1 cellular context compared by ENCODE assay signal in the genomic region with DNA sequence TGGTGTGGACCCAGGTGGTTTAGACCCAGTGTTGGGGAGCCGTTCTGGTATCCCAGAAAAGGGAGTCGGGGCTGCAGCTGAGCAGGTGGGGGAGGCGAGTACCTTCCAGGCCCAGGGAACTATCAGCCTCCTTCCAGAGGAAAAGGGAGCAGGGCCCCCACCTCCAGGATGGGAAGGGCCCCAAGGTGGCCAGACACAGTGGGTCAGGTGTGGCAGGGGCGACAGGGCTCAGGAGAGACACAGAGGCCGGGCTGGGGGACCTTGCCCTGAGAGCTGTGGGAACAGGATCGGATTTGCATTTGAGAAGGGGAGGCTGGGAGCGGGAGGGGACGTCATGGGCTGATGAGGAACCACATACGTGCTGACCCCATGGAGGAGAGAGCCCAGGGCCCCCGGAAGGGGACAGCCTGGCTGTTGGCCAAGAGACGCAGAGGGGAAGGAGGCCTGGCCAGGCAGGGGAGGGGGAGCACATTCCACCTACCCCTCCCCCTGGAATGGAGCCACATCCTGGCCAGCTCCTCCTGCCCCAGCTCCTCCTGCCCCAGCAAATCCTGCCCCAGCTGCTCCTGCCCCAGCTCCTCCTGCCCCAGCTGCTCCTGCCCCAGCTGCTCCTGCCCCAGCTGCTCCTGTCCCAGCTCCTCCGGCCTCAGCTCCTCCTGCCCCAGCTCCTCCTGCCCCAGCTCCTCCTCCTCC.
TF ChIP-seq lines count a peak whose summit lies in the region.

No MANE protein-coding gene starts in this region.

TF ChIP-seq in HepG2, 621 proteins besides CTCF, POLR2A, EP300 and RAD21 (continued from another document and continues in another):
- TF ChIP-seq, protein P1, sequence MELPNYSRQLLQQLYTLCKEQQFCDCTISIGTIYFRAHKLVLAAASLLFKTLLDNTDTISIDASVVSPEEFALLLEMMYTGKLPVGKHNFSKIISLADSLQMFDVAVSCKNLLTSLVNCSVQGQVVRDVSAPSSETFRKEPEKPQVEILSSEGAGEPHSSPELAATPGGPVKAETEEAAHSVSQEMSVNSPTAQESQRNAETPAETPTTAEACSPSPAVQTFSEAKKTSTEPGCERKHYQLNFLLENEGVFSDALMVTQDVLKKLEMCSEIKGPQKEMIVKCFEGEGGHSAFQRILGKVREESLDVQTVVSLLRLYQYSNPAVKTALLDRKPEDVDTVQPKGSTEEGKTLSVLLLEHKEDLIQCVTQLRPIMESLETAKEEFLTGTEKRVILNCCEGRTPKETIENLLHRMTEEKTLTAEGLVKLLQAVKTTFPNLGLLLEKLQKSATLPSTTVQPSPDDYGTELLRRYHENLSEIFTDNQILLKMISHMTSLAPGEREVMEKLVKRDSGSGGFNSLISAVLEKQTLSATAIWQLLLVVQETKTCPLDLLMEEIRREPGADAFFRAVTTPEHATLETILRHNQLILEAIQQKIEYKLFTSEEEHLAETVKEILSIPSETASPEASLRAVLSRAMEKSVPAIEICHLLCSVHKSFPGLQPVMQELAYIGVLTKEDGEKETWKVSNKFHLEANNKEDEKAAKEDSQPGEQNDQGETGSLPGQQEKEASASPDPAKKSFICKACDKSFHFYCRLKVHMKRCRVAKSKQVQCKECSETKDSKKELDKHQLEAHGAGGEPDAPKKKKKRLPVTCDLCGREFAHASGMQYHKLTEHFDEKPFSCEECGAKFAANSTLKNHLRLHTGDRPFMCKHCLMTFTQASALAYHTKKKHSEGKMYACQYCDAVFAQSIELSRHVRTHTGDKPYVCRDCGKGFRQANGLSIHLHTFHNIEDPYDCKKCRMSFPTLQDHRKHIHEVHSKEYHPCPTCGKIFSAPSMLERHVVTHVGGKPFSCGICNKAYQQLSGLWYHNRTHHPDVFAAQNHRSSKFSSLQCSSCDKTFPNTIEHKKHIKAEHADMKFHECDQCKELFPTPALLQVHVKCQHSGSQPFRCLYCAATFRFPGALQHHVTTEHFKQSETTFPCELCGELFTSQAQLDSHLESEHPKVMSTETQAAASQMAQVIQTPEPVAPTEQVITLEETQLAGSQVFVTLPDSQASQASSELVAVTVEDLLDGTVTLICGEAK (IDR thresholded peaks at IDR 0.05): no peak
- TF ChIP-seq, protein P1 (CRISPR knock-in tag; IDR thresholded peaks at IDR 0.05): peak; percentile 69
- TF ChIP-seq BRCA1 (CRISPR knock-in tag; IDR thresholded peaks at IDR 0.05) (no peak), ZNF878 (CRISPR knock-in tag; IDR thresholded peaks at IDR 0.05) (0 out of 2 replicates have a peak, but pooled peaks have one; percentile 54), NR2F6 (IDR thresholded peaks at IDR 0.05) (peak; percentile 83), NR2F6 (CRISPR knock-in tag; IDR thresholded peaks at IDR 0.05) (peak; percentile 92), TCF7L2 (IDR thresholded peaks at IDR 0.05; ENCODE audit: low read depth, low read length) (no peak), CBX2 (IDR thresholded peaks at IDR 0.05; ENCODE audit: low read depth, low read length) (no peak), CBX2 (CRISPR knock-in tag; IDR thresholded peaks at IDR 0.05; ENCODE audit: low read depth) (no peak), ZNF10 (CRISPR knock-in tag; IDR thresholded peaks at IDR 0.05; ENCODE audit: borderline replicate concordance, low read depth) (no peak), ZNF607 (CRISPR knock-in tag; IDR thresholded peaks at IDR 0.05; ENCODE audit: borderline replicate concordance) (peak; percentile 97; the same call in 1 of the 2 replicates), TAF1 (CRISPR knock-in tag; IDR thresholded peaks at IDR 0.05) (peak; percentile 49; the same call in 1 of the 2 replicates), ZBTB7B (CRISPR knock-in tag; IDR thresholded peaks at IDR 0.05) (peak; percentile 93), ZKSCAN5 (CRISPR knock-in tag; IDR thresholded peaks at IDR 0.05) (peak; percentile 49; the same call in 1 of the 2 replicates), ZNF333 (CRISPR knock-in tag; IDR thresholded peaks at IDR 0.05; ENCODE audit: borderline replicate concordance) (no peak), RFX3 (CRISPR knock-in tag; IDR thresholded peaks at IDR 0.05) (no peak), FOSL1 (CRISPR knock-in tag; IDR thresholded peaks at IDR 0.05; ENCODE audit: borderline replicate concordance) (no peak), CREB1 (IDR thresholded peaks at IDR 0.05) (peak; percentile 69), CREB1 (CRISPR knock-in tag; IDR thresholded peaks at IDR 0.05) (peak; percentile 59; the same call in 1 of the 2 replicates), ATF7 (IDR thresholded peaks at IDR 0.05) (no peak), ATF7 (CRISPR knock-in tag; IDR thresholded peaks at IDR 0.05) (no peak; the same call in 1 of the 2 replicates), MYNN (CRISPR knock-in tag; IDR thresholded peaks at IDR 0.05; ENCODE audit: low read depth) (no peak)
- TF ChIP-seq, protein P2, sequence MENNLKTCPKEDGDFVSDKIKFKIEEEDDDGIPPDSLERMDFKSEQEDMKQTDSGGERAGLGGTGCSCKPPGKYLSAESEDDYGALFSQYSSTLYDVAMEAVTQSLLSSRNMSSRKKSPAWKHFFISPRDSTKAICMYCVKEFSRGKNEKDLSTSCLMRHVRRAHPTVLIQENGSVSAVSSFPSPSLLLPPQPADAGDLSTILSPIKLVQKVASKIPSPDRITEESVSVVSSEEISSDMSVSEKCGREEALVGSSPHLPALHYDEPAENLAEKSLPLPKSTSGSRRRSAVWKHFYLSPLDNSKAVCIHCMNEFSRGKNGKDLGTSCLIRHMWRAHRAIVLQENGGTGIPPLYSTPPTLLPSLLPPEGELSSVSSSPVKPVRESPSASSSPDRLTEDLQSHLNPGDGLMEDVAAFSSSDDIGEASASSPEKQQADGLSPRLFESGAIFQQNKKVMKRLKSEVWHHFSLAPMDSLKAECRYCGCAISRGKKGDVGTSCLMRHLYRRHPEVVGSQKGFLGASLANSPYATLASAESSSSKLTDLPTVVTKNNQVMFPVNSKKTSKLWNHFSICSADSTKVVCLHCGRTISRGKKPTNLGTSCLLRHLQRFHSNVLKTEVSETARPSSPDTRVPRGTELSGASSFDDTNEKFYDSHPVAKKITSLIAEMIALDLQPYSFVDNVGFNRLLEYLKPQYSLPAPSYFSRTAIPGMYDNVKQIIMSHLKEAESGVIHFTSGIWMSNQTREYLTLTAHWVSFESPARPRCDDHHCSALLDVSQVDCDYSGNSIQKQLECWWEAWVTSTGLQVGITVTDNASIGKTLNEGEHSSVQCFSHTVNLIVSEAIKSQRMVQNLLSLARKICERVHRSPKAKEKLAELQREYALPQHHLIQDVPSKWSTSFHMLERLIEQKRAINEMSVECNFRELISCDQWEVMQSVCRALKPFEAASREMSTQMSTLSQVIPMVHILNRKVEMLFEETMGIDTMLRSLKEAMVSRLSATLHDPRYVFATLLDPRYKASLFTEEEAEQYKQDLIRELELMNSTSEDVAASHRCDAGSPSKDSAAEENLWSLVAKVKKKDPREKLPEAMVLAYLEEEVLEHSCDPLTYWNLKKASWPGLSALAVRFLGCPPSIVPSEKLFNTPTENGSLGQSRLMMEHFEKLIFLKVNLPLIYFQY (CRISPR knock-in tag; IDR thresholded peaks at IDR 0.05; ENCODE audit: borderline replicate concordance): peak; percentile 35; the same call in 1 of the 2 replicates
- TF ChIP-seq, protein P3, sequence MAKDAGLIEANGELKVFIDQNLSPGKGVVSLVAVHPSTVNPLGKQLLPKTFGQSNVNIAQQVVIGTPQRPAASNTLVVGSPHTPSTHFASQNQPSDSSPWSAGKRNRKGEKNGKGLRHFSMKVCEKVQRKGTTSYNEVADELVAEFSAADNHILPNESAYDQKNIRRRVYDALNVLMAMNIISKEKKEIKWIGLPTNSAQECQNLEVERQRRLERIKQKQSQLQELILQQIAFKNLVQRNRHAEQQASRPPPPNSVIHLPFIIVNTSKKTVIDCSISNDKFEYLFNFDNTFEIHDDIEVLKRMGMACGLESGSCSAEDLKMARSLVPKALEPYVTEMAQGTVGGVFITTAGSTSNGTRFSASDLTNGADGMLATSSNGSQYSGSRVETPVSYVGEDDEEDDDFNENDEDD (CRISPR knock-in tag; IDR thresholded peaks at IDR 0.05; ENCODE audit: borderline replicate concordance): peak; percentile 53; the same call in 1 of the 2 replicates
- TF ChIP-seq, protein P4, sequence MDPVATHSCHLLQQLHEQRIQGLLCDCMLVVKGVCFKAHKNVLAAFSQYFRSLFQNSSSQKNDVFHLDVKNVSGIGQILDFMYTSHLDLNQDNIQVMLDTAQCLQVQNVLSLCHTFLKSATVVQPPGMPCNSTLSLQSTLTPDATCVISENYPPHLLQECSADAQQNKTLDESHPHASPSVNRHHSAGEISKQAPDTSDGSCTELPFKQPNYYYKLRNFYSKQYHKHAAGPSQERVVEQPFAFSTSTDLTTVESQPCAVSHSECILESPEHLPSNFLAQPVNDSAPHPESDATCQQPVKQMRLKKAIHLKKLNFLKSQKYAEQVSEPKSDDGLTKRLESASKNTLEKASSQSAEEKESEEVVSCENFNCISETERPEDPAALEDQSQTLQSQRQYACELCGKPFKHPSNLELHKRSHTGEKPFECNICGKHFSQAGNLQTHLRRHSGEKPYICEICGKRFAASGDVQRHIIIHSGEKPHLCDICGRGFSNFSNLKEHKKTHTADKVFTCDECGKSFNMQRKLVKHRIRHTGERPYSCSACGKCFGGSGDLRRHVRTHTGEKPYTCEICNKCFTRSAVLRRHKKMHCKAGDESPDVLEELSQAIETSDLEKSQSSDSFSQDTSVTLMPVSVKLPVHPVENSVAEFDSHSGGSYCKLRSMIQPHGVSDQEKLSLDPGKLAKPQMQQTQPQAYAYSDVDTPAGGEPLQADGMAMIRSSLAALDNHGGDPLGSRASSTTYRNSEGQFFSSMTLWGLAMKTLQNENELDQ (CRISPR knock-in tag; IDR thresholded peaks at IDR 0.05; ENCODE audit: borderline replicate concordance): no peak
- TF ChIP-seq, protein P5, sequence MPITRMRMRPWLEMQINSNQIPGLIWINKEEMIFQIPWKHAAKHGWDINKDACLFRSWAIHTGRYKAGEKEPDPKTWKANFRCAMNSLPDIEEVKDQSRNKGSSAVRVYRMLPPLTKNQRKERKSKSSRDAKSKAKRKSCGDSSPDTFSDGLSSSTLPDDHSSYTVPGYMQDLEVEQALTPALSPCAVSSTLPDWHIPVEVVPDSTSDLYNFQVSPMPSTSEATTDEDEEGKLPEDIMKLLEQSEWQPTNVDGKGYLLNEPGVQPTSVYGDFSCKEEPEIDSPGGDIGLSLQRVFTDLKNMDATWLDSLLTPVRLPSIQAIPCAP (CRISPR knock-in tag; IDR thresholded peaks at IDR 0.05; ENCODE audit: low read depth): no peak
- TF ChIP-seq, protein P6, sequence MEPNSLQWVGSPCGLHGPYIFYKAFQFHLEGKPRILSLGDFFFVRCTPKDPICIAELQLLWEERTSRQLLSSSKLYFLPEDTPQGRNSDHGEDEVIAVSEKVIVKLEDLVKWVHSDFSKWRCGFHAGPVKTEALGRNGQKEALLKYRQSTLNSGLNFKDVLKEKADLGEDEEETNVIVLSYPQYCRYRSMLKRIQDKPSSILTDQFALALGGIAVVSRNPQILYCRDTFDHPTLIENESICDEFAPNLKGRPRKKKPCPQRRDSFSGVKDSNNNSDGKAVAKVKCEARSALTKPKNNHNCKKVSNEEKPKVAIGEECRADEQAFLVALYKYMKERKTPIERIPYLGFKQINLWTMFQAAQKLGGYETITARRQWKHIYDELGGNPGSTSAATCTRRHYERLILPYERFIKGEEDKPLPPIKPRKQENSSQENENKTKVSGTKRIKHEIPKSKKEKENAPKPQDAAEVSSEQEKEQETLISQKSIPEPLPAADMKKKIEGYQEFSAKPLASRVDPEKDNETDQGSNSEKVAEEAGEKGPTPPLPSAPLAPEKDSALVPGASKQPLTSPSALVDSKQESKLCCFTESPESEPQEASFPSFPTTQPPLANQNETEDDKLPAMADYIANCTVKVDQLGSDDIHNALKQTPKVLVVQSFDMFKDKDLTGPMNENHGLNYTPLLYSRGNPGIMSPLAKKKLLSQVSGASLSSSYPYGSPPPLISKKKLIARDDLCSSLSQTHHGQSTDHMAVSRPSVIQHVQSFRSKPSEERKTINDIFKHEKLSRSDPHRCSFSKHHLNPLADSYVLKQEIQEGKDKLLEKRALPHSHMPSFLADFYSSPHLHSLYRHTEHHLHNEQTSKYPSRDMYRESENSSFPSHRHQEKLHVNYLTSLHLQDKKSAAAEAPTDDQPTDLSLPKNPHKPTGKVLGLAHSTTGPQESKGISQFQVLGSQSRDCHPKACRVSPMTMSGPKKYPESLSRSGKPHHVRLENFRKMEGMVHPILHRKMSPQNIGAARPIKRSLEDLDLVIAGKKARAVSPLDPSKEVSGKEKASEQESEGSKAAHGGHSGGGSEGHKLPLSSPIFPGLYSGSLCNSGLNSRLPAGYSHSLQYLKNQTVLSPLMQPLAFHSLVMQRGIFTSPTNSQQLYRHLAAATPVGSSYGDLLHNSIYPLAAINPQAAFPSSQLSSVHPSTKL (CRISPR knock-in tag; IDR thresholded peaks at IDR 0.05): peak; percentile 85
- TF ChIP-seq, protein P7, sequence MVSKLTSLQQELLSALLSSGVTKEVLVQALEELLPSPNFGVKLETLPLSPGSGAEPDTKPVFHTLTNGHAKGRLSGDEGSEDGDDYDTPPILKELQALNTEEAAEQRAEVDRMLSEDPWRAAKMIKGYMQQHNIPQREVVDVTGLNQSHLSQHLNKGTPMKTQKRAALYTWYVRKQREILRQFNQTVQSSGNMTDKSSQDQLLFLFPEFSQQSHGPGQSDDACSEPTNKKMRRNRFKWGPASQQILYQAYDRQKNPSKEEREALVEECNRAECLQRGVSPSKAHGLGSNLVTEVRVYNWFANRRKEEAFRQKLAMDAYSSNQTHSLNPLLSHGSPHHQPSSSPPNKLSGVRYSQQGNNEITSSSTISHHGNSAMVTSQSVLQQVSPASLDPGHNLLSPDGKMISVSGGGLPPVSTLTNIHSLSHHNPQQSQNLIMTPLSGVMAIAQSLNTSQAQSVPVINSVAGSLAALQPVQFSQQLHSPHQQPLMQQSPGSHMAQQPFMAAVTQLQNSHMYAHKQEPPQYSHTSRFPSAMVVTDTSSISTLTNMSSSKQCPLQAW (CRISPR knock-in tag; IDR thresholded peaks at IDR 0.05): peak; percentile 91
